ENCODE assay signal across 8 cellular contexts in the genomic region with DNA sequence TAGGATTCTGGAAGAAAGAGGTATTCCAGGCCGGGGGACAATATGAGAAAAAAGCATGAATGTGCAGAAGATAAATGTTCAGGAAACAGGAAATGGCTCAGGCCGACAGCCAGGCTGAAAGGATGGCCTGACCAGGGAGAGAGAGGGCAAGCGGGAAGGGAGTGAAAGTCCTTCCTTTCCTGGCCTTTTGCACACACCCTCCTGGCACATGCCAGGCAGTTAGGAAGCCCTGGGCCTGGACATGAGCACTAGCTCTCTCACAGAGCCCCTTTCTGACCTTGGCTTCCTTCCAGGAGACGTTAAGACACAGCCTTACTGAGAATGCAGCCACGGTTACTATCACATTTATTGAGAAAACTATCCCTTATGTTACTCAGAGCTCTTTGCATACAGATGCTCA. TPM values are rescaled to one million over a fixed set of nuclear protein-coding genes. Genes with fewer than 3 reads are reported as not detected.
DNase-seq lines count a peak whose midpoint lies in the region; ATAC-seq and TF ChIP-seq lines count a peak whose summit lies in the region.

No MANE protein-coding gene starts in this region.

- no peaks in the 10 kb centered on the region for H3K36me3 ChIP-seq in GM23248 (ENCODE audit: low read depth)
- H3K36me3 ChIP-seq in gastroesophageal sphincter = no peaks in the 10 kb centered on the region
- no peaks in the 10 kb centered on the region for H3K36me3 ChIP-seq in skeletal muscle satellite cell (ENCODE audit: insufficient read depth, low read length)

- no peak overlapping the region; the same call in 1 of the 2 replicates for H3K4me3 ChIP-seq in GM23248
- H3K4me3 ChIP-seq in gastroesophageal sphincter = no peak overlapping the region
- no peak overlapping the region for H3K4me3 ChIP-seq in skeletal muscle satellite cell (ENCODE audit: low read length)

- 0 to 4% methylated on average over 5 of the region's 5 CpGs for WGBS in GM23248 (ENCODE audit: low coverage in 1 of 2, low lambda C conversion rate in 2 of 2, missing lambda C conversion rate in 2 of 2), 2 experiments
- 0 to 7% methylated on average over 5 of the region's 5 CpGs for WGBS in gastroesophageal sphincter (ENCODE audit: low coverage in 1 of 2), 2 donors

- peak overlapping the region; percentile 42 for H3K9ac ChIP-seq in GM23248
- peak overlapping the region; percentile 57 for H3K9ac ChIP-seq in skeletal muscle satellite cell (ENCODE audit: low read depth, low read length)

- no peaks in the 10 kb centered on the region for H3K9me2 ChIP-seq in GM23248 (ENCODE audit: insufficient read depth)

- DNase-seq in GM23248 (peak; percentile 71), SK-MEL-5 (ENCODE audit: low read depth, low spot score) (peak; percentile 52), hippocampal formation (lab: John Stamatoyannopoulos, UW) (no peak)
- DNase-seq in activated CD4-positive, alpha-beta T cell treated with anti-CD3 and anti-CD28 coated beads, Interleukin-2, amount 50 U/mL, for 4 hours = no peak

- no peaks in the 10 kb centered on the region for H3K27me3 ChIP-seq in GM23248 (replicated peaks; ENCODE audit: insufficient read depth)
- no peaks in the 10 kb centered on the region for H3K27me3 ChIP-seq in gastroesophageal sphincter
- H3K27me3 ChIP-seq in skeletal muscle satellite cell (ENCODE audit: control insufficient read depth, insufficient read depth, low read length) = no peaks in the 10 kb centered on the region

- H4K20me1 ChIP-seq in GM23248 (ENCODE audit: insufficient read depth) = no peaks in the 10 kb centered on the region

- H3K27ac ChIP-seq in GM23248 (peak overlapping the region; percentile 78), gastroesophageal sphincter (peak overlapping the region in 3 of 4 donors; percentile 73 to 79 (median 78))

- ATAC-seq in gastroesophageal sphincter = no peak
- no peak for ATAC-seq in HG02610 (IDR thresholded peaks at IDR 0.05; ENCODE audit: unreplicated experiment)
- ATAC-seq in HG03565 (IDR thresholded peaks at IDR 0.05; ENCODE audit: unreplicated experiment) = no peak

- no peaks in the 10 kb centered on the region for H3K9me3 ChIP-seq in GM23248 (ENCODE audit: low read depth)
- H3K9me3 ChIP-seq in gastroesophageal sphincter = no peaks in the 10 kb centered on the region
- no peaks in the 10 kb centered on the region for H3K9me3 ChIP-seq in skeletal muscle satellite cell (replicated peaks; ENCODE audit: low read length)

- in situ Hi-C loops in GM23248 (cut with MboI) = no loop called here
- in situ Hi-C loops in SK-MEL-5 (cut with HindIII; ENCODE audit: low pct_unique_long_range_greater_than_20kb, low sequenced_read_pairs) = no loop called here

- no peaks in the 10 kb centered on the region for H3K79me2 ChIP-seq in GM23248 (ENCODE audit: insufficient read depth)

- peak overlapping the region; percentile 52 for H3K4me2 ChIP-seq in GM23248 (ENCODE audit: unreplicated experiment)
- H3K4me2 ChIP-seq in skeletal muscle satellite cell (ENCODE audit: low read length) = peak overlapping the region; percentile 12

- TF ChIP-seq EP300 in gastroesophageal sphincter (IDR thresholded peaks at IDR 0.05) = no peak

- no peak for TF ChIP-seq POLR2A in gastroesophageal sphincter (IDR thresholded peaks at IDR 0.05)

- no peak for TF ChIP-seq CTCF in gastroesophageal sphincter (IDR thresholded peaks at IDR 0.05)

- H3F3A ChIP-seq in GM23248 (ENCODE audit: insufficient read depth) = peaks cover 53% of the 10 kb centered on the region

- peak overlapping the region; percentile 30; the same call in 1 of the 2 replicates for H2AFZ ChIP-seq in GM23248

- H3K4me1 ChIP-seq in GM23248 (ENCODE audit: insufficient read depth) (peaks cover 46% of the 10 kb centered on the region), gastroesophageal sphincter (peaks cover 20 to 45% (median 27%) of the 10 kb centered on the region in 3 donors), skeletal muscle satellite cell (ENCODE audit: control insufficient read depth, insufficient read depth, low read length) (peaks cover 55% of the 10 kb centered on the region)

RNA-seq across cellular contexts. Expression of a gene that starts 39.7 kb away (rescaled TPM):
- total RNA-seq in GM23248 (2014; rRNA removed; shearing (Covaris generic)) = 34.0 and 50.1 TPM in 2 replicates
- polyA plus RNA-seq in GM23248 (2016; fragmentation: Nextera tagmentation; extraction: Ambion mirVana) = 30.8 and 30.9 TPM in 2 replicates
- total RNA-seq in SK-MEL-5 (2014; rRNA removed; shearing (Covaris generic)) = 5.6 and 13.0 TPM in 2 replicates
- 21.5 and 26.8 TPM in 2 replicates for polyA plus RNA-seq in SK-MEL-5 (2015; cell fraction: cytosol; rRNA removed)
- polyA plus RNA-seq in SK-MEL-5 (2015; cell fraction: nucleus; rRNA removed) = 30.8 and 56.3 TPM in 2 replicates
- 10 to 100 TPM; 19.8 to 30.6 (median 25.9) TPM for total RNA-seq in gastroesophageal sphincter
- total RNA-seq in skeletal muscle satellite cell (2012; rRNA removed) = 18.3 and 32.1 TPM in 2 replicates

Comparison
In these comparisons a context has a peak if more than half of its experiments do, and no peak if none do; other contexts are left out.
1. DNase-seq: peak in GM23248 (single experiment) and SK-MEL-5 (single experiment); none in hippocampal formation (0 of 2) and activated CD4-positive, alpha-beta T cell treated with anti-CD3 and anti-CD28 coated beads, Interleukin-2, amount 50 U/mL, for 4 hours (0 of 2).